Comparison of ENCODE assay signal across 30 cellular contexts in the genomic region with DNA sequence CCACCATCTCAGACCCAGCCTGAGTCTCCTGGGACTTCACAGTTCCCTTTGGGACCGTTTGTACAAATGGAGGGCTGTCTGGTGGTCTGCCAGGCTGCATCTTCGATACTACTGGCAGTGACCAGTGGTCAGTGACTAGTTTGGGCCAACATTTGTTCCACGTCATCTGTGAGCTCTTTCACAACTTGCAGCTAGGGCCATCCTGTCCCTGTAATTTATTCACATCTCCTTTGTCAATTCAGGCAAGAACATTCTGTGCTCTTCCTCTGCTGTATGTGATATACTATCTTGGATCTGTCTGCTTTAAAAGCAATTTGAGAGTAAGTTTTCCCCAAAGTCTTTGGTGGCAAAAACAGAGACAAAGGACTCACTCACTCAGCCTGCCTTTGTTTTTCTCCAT.
DNase-seq lines count a peak whose midpoint lies in the region; ATAC-seq and TF ChIP-seq lines count a peak whose summit lies in the region.
"Had no signal": no experiment of that assay in that cellular context is flagged by ENCODE, and none has a peak within 500 bp of the region (broad histone marks: within the 10 kb centered on the region; RNA-seq: fewer than 3 reads in every experiment).

No MANE protein-coding gene starts in this region.

- H3K4me1 Mint-ChIP-seq in nephron progenitor cell = peaks cover 65% of the 10 kb centered on the region
- H3K4me1 Mint-ChIP-seq: endodermal cell had no signal

- peak overlapping the region; percentile 1 for H3K27ac Mint-ChIP-seq in nephron progenitor cell
- H3K27ac Mint-ChIP-seq: activated naive CD8-positive, alpha-beta T cell; activated T-cell treated with anti-CD3 and anti-CD28 coated beads, Interleukin-2, amount 50 U/mL, for 24 hours; dendritic cell treated with granulocyte-macrophage colony-stimulating factor and Interleukin-4, amounts not matched to agents 40 ng/mL and 50 ng/mL, for 4 days; endodermal cell; stimulated activated naive CD8-positive, alpha-beta T cell treated with anti-CD3 and anti-CD28 coated beads, Interleukin-15, Interleukin-2, amounts not matched to agents 100 ng/mL and 50 ng/mL, for 24 hours had no signal

- peaks cover 2% of the 10 kb centered on the region for H3K9me3 Mint-ChIP-seq in nephron progenitor cell
- H3K9me3 Mint-ChIP-seq: activated T-cell treated with anti-CD3 and anti-CD28 coated beads, Interleukin-2, amount 50 U/mL, for 24 hours; dendritic cell treated with granulocyte-macrophage colony-stimulating factor and Interleukin-4, amounts not matched to agents 40 ng/mL and 50 ng/mL, for 4 days; endodermal cell; stimulated activated naive CD8-positive, alpha-beta T cell treated with anti-CD3 and anti-CD28 coated beads, Interleukin-15, Interleukin-2, amounts not matched to agents 100 ng/mL and 50 ng/mL, for 24 hours had no signal

- H3K4me1 ChIP-seq in left ventricle myocardium inferior (no peaks in the 10 kb centered on the region), suprapubic skin (no peaks in the 10 kb centered on the region), A673 (ENCODE audit: insufficient read depth, low read length, poor library complexity, severe bottlenecking) (no peaks in the 10 kb centered on the region), lower lobe of right lung (no peaks in the 10 kb centered on the region)
- H3K4me1 ChIP-seq: ascending aorta, tibial artery had no signal

- TF ChIP-seq CTCF in dorsolateral prefrontal cortex (IDR thresholded peaks at IDR 0.05 in 54 of 56, conservative IDR thresholded peaks at IDR 0.05 in 2 of 56; ENCODE audit: low read depth in 1 of 56, partially characterized antibody in 56 of 56) = no peak
- no peak for TF ChIP-seq CTCF in left ventricle myocardium inferior (IDR thresholded peaks at IDR 0.05; ENCODE audit: borderline replicate concordance)
- no peak for TF ChIP-seq CTCF in nephron progenitor cell (IDR thresholded peaks at IDR 0.05)
- TF ChIP-seq CTCF in suprapubic skin (IDR thresholded peaks at IDR 0.05) = no peak
- TF ChIP-seq CTCF in WERI-Rb-1 (IDR thresholded peaks at IDR 0.05; ENCODE audit: low read depth, low read length) = no peak
- no peak for TF ChIP-seq CTCF in A673 (conservative IDR thresholded peaks at IDR 0.05; ENCODE audit: low read depth, low read length)
- TF ChIP-seq CTCF in lower lobe of right lung (IDR thresholded peaks at IDR 0.05) = no peak

- no peak for TF ChIP-seq POLR2A in suprapubic skin (IDR thresholded peaks at IDR 0.05)

- H3K4me3 ChIP-seq in dorsolateral prefrontal cortex = no peak overlapping the region
- no peak overlapping the region for H3K4me3 ChIP-seq in left ventricle myocardium inferior
- no peak overlapping the region for H3K4me3 ChIP-seq in suprapubic skin
- H3K4me3 ChIP-seq in WERI-Rb-1 (ENCODE audit: low read depth, low read length) = no peak overlapping the region
- no peak overlapping the region for H3K4me3 ChIP-seq in A673 (ENCODE audit: low read depth, low read length, poor library complexity, severe bottlenecking)
- H3K4me3 ChIP-seq in lower lobe of right lung = no peak overlapping the region
- H3K4me3 ChIP-seq: ascending aorta; BLaER1 treated with 17β-estradiol and CSF1 and Interleukin-3, amounts not matched to agents 10 nM and 100 nM; cardiac muscle cell; K562; smooth muscle cell; tibial artery had no signal

- no peaks in the 10 kb centered on the region for H3K27me3 ChIP-seq in dorsolateral prefrontal cortex
- no peaks in the 10 kb centered on the region for H3K27me3 ChIP-seq in left ventricle myocardium inferior (ENCODE audit: low read depth)
- no peaks in the 10 kb centered on the region for H3K27me3 ChIP-seq in suprapubic skin
- no peaks in the 10 kb centered on the region for H3K27me3 ChIP-seq in WERI-Rb-1 (ENCODE audit: insufficient read depth, low read depth, severe bottlenecking)
- peaks cover 15% of the 10 kb centered on the region for H3K27me3 ChIP-seq in A673 (replicated peaks; ENCODE audit: insufficient read depth, low read depth, low read length, poor library complexity)
- H3K27me3 ChIP-seq in lower lobe of right lung (ENCODE audit: low read depth) = no peaks in the 10 kb centered on the region
- H3K27me3 ChIP-seq: ascending aorta; BLaER1 treated with 17β-estradiol and CSF1 and Interleukin-3, amounts not matched to agents 10 nM and 100 nM; tibial artery had no signal

- peaks cover 20% of the 10 kb centered on the region for H3K27me3 Mint-ChIP-seq in nephron progenitor cell (ENCODE audit: low read depth, poor library complexity)
- H3K27me3 Mint-ChIP-seq: activated naive CD8-positive, alpha-beta T cell; activated T-cell treated with anti-CD3 and anti-CD28 coated beads, Interleukin-2, amount 50 U/mL, for 24 hours; dendritic cell treated with granulocyte-macrophage colony-stimulating factor and Interleukin-4, amounts not matched to agents 40 ng/mL and 50 ng/mL, for 4 days; stimulated activated naive CD8-positive, alpha-beta T cell treated with anti-CD3 and anti-CD28 coated beads, Interleukin-15, Interleukin-2, amounts not matched to agents 100 ng/mL and 50 ng/mL, for 24 hours had no signal

- CTCF ChIA-PET in A673 (lab: Charles Lee) = no interaction called here

- peak overlapping the region in 44 of 59 donors; percentile 4 to 76 (median 44) for H3K27ac ChIP-seq in dorsolateral prefrontal cortex
- peak overlapping the region; percentile 60 for H3K27ac ChIP-seq in left ventricle myocardium inferior (replicated peaks)
- H3K27ac ChIP-seq in suprapubic skin = peak overlapping the region; percentile 77
- no peak overlapping the region for H3K27ac ChIP-seq in WERI-Rb-1
- H3K27ac ChIP-seq in A673 (ENCODE audit: low read depth, low read length, poor library complexity, severe bottlenecking) = no peak overlapping the region
- no peak overlapping the region for H3K27ac ChIP-seq in lower lobe of right lung
- H3K27ac ChIP-seq: ascending aorta; BLaER1 treated with 17β-estradiol and CSF1 and Interleukin-3, amounts not matched to agents 10 nM and 100 nM; cardiac muscle cell; tibial artery had no signal

- POLR2A ChIA-PET in A673 (lab: Charles Lee; ENCODE audit: low non-redundant PET) = no interaction called here

- ATAC-seq in lower lobe of right lung = no peak
- ATAC-seq: K562 had no signal

- no peaks in the 10 kb centered on the region for H3K36me3 Mint-ChIP-seq in nephron progenitor cell (ENCODE audit: low read depth)
- H3K36me3 Mint-ChIP-seq: activated naive CD8-positive, alpha-beta T cell had no signal

- BruUV-seq in A673 (replicated peaks; lab: Mats Ljungman, UMichigan) = no TSS peak

- intact Hi-C loops in dorsolateral prefrontal cortex (cut with DNase I) (no loop called here), left ventricle myocardium inferior (cut with micrococcal nuclease) (no loop called here), A673 (cut with micrococcal nuclease; ENCODE audit: unreplicated experiment) (loop anchor here (5.0 kb wide), 1 partner anchor 149 kb away; no protein-coding TSS in a partner anchor), lower lobe of right lung (cut with DNase I) (no loop called here)

- WGBS in suprapubic skin = 53% methylated on average over 2 of the region's 3 CpGs

- no peaks in the 10 kb centered on the region for H3K9me3 ChIP-seq in left ventricle myocardium inferior (replicated peaks)
- no peaks in the 10 kb centered on the region for H3K9me3 ChIP-seq in suprapubic skin
- no peaks in the 10 kb centered on the region for H3K9me3 ChIP-seq in WERI-Rb-1 (ENCODE audit: severe bottlenecking)
- no peaks in the 10 kb centered on the region for H3K9me3 ChIP-seq in A673 (ENCODE audit: low read depth, low read length, poor library complexity, severe bottlenecking)
- H3K9me3 ChIP-seq in lower lobe of right lung = no peaks in the 10 kb centered on the region
- H3K9me3 ChIP-seq: ascending aorta; BLaER1 treated with 17β-estradiol and CSF1 and Interleukin-3, amounts not matched to agents 10 nM and 100 nM; tibial artery had no signal

- no peak for TF ChIP-seq EP300 in suprapubic skin (IDR thresholded peaks at IDR 0.05)

- H3K36me3 ChIP-seq in left ventricle myocardium inferior = no peaks in the 10 kb centered on the region
- H3K36me3 ChIP-seq in suprapubic skin = no peaks in the 10 kb centered on the region
- no peaks in the 10 kb centered on the region; the same call in 1 of the 2 replicates for H3K36me3 ChIP-seq in WERI-Rb-1
- no peaks in the 10 kb centered on the region for H3K36me3 ChIP-seq in A673 (ENCODE audit: insufficient read depth, low read length, poor library complexity, severe bottlenecking)
- no peaks in the 10 kb centered on the region for H3K36me3 ChIP-seq in lower lobe of right lung
- H3K36me3 ChIP-seq: ascending aorta; BLaER1 treated with 17β-estradiol and CSF1 and Interleukin-3, amounts not matched to agents 10 nM and 100 nM; cardiac muscle cell; tibial artery had no signal

- H3K4me3 Mint-ChIP-seq in nephron progenitor cell = peak overlapping the region; percentile 0
- H3K4me3 Mint-ChIP-seq: activated naive CD8-positive, alpha-beta T cell; activated T-cell treated with anti-CD3 and anti-CD28 coated beads, Interleukin-2, amount 50 U/mL, for 24 hours; dendritic cell treated with granulocyte-macrophage colony-stimulating factor and Interleukin-4, amounts not matched to agents 40 ng/mL and 50 ng/mL, for 4 days; endodermal cell; stimulated activated naive CD8-positive, alpha-beta T cell treated with anti-CD3 and anti-CD28 coated beads, Interleukin-15, Interleukin-2, amounts not matched to agents 100 ng/mL and 50 ng/mL, for 24 hours had no signal

- no peak for DNase-seq in dorsolateral prefrontal cortex
- DNase-seq in left ventricle myocardium inferior = peak; percentile 51
- no peak for DNase-seq in nephron progenitor cell
- DNase-seq in suprapubic skin (ENCODE audit: low spot score in 2 of 2) = peak in 1 of 2 donors; percentile 80
- DNase-seq in WERI-Rb-1 = no peak
- no peak for DNase-seq in A673 (ENCODE audit: low spot score)
- no peak for DNase-seq in DMS 273 (lab: John Stamatoyannopoulos, UW; ENCODE audit: unreplicated experiment)
- DNase-seq in lower lobe of right lung = no peak
- DNase-seq: activated CD4-positive, alpha-beta T cell treated with anti-CD3 and anti-CD28 coated beads, Interleukin-2, amount 50 U/mL, for 1 hour; activated CD4-positive, CD25-positive, alpha-beta regulatory T cell; activated effector memory CD4-positive, alpha-beta T cell treated with anti-CD3 and anti-CD28 coated beads, Interleukin-2, amount 50 U/mL, for 16 hours; activated T-cell treated with anti-CD3 and anti-CD28 coated beads, Interleukin-2, amount 50 U/mL, for 24 hours; COR-L47; DMS53; endodermal cell; foreskin fibroblast; mesendoderm; NCI-H1092 treated with DMSO at 0.1 percent for 48 hours; NCI-H1694 treated with DMSO at 0.1 percent for 48 hours; RPMI8226; T-helper 1 cell had no signal

Comparison
In these comparisons a context has a peak if more than half of its experiments do, and no peak if none do; other contexts are left out.
1. H3K27ac ChIP-seq: peak in dorsolateral prefrontal cortex (44 of 59), left ventricle myocardium inferior (single experiment) and suprapubic skin (single experiment); none in WERI-Rb-1 (single experiment), A673 (single experiment) and lower lobe of right lung (single experiment).